10 cellular contexts compared by ENCODE assay signal in the genomic region with DNA sequence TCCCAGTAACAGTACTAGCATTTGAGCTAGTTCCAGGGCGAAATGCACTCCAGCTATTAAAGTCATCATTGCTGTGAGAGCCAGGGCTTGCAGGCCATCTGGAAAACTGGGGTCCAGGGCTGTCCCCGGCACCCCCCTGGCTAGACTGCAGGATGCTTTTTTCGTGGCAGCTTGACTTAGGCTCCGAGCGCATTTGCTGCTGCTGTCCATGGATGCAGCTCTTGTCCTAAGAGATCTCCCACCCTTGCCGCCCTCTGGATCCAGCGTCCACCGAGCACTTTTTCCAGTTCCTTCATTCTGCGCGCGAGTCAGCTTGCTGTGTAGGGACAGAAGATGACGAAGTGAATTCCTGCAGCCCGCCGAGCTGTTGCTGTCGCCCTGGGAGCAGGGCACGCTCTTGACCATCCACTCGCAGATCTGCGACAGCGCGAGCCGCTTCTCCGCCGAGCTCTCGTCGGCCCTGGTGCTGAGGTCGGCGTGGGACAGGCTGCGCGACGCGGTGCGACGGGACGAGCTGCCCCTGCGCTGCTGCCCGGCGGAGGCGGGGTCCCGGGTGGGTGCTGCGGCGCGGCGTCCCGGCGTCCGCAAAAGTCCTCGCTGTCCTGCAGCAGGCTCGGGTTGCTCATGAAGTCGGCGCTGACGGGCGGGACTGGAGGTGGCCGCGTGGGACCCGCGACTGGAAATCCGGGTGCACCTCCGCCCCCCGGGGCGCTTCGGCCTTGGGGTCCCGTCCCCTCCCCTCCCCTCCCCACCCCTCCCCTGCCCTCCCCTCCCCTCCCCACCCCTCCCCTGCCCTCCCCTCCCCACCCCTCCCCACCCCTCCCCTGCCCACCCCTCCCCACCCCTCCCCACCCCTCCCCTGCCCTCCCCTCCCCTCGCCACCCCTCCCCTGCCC. TPM values are rescaled to one million over a fixed set of nuclear protein-coding genes. Genes with fewer than 3 reads are reported as not detected.
A peak's percentile ranks its signal among the peaks of the same experiment; 100 is the strongest.
DNase-seq lines count a peak whose midpoint lies in the region; ATAC-seq and TF ChIP-seq lines count a peak whose summit lies in the region.
"Had no signal": no experiment of that assay in that cellular context is flagged by ENCODE, and none has a peak within 500 bp of the region (broad histone marks: within the 10 kb centered on the region; RNA-seq: fewer than 3 reads in every experiment).

No MANE protein-coding gene starts in this region.

- WGBS in heart right ventricle, 2 donors: 4% methylated on average over 50 to 61 of the region's 63 CpGs

- intact Hi-C loops in Right ventricle myocardium inferior (cut with DNase I) (no loop called here), heart right ventricle (cut with DNase I) (no loop called here)

- H3K4me1 ChIP-seq in heart right ventricle: peaks cover 0 to 5% (median 0%) of the 10 kb centered on the region in 9 donors
- H3K4me1 ChIP-seq: left lung had no signal

- ATAC-seq in Right ventricle myocardium inferior: no peak
- ATAC-seq in heart right ventricle: no peak
- no peak for ATAC-seq in activated naive CD4-positive, alpha-beta T cell treated with anti-CD3 and anti-CD28 coated beads, Interleukin-2, amount 50 U/mL, for 72 hours

- no peaks in the 10 kb centered on the region for H3K9me3 ChIP-seq in heart right ventricle
- H3K9me3 ChIP-seq: left lung had no signal

- TF ChIP-seq CTCF in heart right ventricle (IDR thresholded peaks at IDR 0.05) (no peak), kidney epithelial cell (IDR thresholded peaks at IDR 0.05; ENCODE audit: insufficient read depth, low read length, poor library complexity, severe bottlenecking) (no peak), type B pancreatic cell (conservative IDR thresholded peaks at IDR 0.05) (no peak)

- H3K4me3 ChIP-seq in heart right ventricle (peak overlapping the region in 5 of 10 donors; percentile 0 to 32 (median 16)), kidney epithelial cell (ENCODE audit: low read depth, low read length) (peak overlapping the region; percentile 24)
- H3K4me3 ChIP-seq: left lung had no signal

- DNase-seq in Right ventricle myocardium inferior (ENCODE audit: missing footprints) (peak; percentile 50), heart right ventricle (no peak), kidney epithelial cell (ENCODE audit: low read depth) (no peak), type B pancreatic cell (ENCODE audit: extremely low spot score, unreplicated experiment) (peak; percentile 66), substantia nigra (lab: John Stamatoyannopoulos, UW) (no peak), occipital lobe (lab: John Stamatoyannopoulos, UW) (no peak), C1 segment of cervical spinal cord (lab: John Stamatoyannopoulos, UW) (no peak)
- DNase-seq in activated naive CD4-positive, alpha-beta T cell treated with anti-CD3 and anti-CD28 coated beads, Interleukin-2, amount 50 U/mL, for 72 hours (ENCODE audit: low spot score in 2 of 2): peak; percentile 22 to 48
- DNase-seq: left lung, SHP77 treated with DMSO at 0.1 percent for 48 hours had no signal

- peaks cover 37% of the 10 kb centered on the region for H3K27me3 Mint-ChIP-seq in type B pancreatic cell

- no peaks in the 10 kb centered on the region for H3K9me3 Mint-ChIP-seq in activated naive CD4-positive, alpha-beta T cell treated with anti-CD3 and anti-CD28 coated beads, Interleukin-2, amount 50 U/mL, for 72 hours
- H3K9me3 Mint-ChIP-seq in type B pancreatic cell: no peaks in the 10 kb centered on the region

- H3K27me3 ChIP-seq in heart right ventricle: peaks cover 0 to 36% (median 31%) of the 10 kb centered on the region in 7 donors
- H3K27me3 ChIP-seq in kidney epithelial cell (ENCODE audit: control insufficient read depth, insufficient read depth, low read length): peaks cover 16% of the 10 kb centered on the region

- no peak overlapping the region for H3K27ac Mint-ChIP-seq in activated naive CD4-positive, alpha-beta T cell treated with anti-CD3 and anti-CD28 coated beads, Interleukin-2, amount 50 U/mL, for 72 hours
- no peak overlapping the region for H3K27ac Mint-ChIP-seq in type B pancreatic cell

- H3K36me3 ChIP-seq in heart right ventricle: no peaks in the 10 kb centered on the region
- H3K36me3 ChIP-seq in kidney epithelial cell (ENCODE audit: control insufficient read depth, insufficient read depth, low read length): no peaks in the 10 kb centered on the region
- H3K36me3 ChIP-seq: left lung had no signal

- no peak overlapping the region for H3K27ac ChIP-seq in heart right ventricle
- no peak overlapping the region for H3K27ac ChIP-seq in substantia nigra (ENCODE audit: low read depth, low read length, poor library complexity, severe bottlenecking)
- H3K27ac ChIP-seq: left lung had no signal

- H3K4me3 Mint-ChIP-seq in type B pancreatic cell: peak overlapping the region; percentile 71

- H3K36me3 Mint-ChIP-seq in activated naive CD4-positive, alpha-beta T cell treated with anti-CD3 and anti-CD28 coated beads, Interleukin-2, amount 50 U/mL, for 72 hours: peaks cover 0 to 10% of the 10 kb centered on the region in 2 donors
- H3K36me3 Mint-ChIP-seq in type B pancreatic cell: peaks cover 4% of the 10 kb centered on the region

- peaks cover 13% of the 10 kb centered on the region for H3K4me1 Mint-ChIP-seq in type B pancreatic cell (ENCODE audit: unreplicated experiment)

RNA-seq across cellular contexts. Expression of gene OR2V1, which starts 30.6 kb away (rescaled TPM):
- not detected for total RNA-seq in Right ventricle myocardium inferior
- not detected for total RNA-seq in heart right ventricle
- polyA plus RNA-seq in heart right ventricle: not detected
- not detected for total RNA-seq in activated naive CD4-positive, alpha-beta T cell treated with anti-CD3 and anti-CD28 coated beads, Interleukin-2, amount 50 U/mL, for 72 hours
- not detected in 2 replicates for total RNA-seq in kidney epithelial cell
- not detected in 2 replicates for total RNA-seq in type B pancreatic cell (ENCODE audit: low replicate concordance)
- not detected for total RNA-seq in occipital lobe
- total RNA-seq: left lung had no signal

RNA-seq across cellular contexts. Expression of gene OR2V2, which starts 47.0 kb away (rescaled TPM):
- total RNA-seq in Right ventricle myocardium inferior: not detected
- not detected for total RNA-seq in heart right ventricle
- not detected for polyA plus RNA-seq in heart right ventricle
- not detected for total RNA-seq in activated naive CD4-positive, alpha-beta T cell treated with anti-CD3 and anti-CD28 coated beads, Interleukin-2, amount 50 U/mL, for 72 hours
- total RNA-seq in kidney epithelial cell: not detected in 2 replicates
- not detected in 2 replicates for total RNA-seq in type B pancreatic cell (ENCODE audit: low replicate concordance)
- not detected for total RNA-seq in occipital lobe
- total RNA-seq: left lung had no signal

Comparison
In these comparisons a context has a peak if more than half of its experiments do, and no peak if none do; other contexts are left out.
1. DNase-seq: peak in Right ventricle myocardium inferior (single experiment), activated naive CD4-positive, alpha-beta T cell treated with anti-CD3 and anti-CD28 coated beads, Interleukin-2, amount 50 U/mL, for 72 hours (2 of 2) and type B pancreatic cell (single experiment); none in heart right ventricle (0 of 2), kidney epithelial cell (single experiment), substantia nigra (0 of 49), occipital lobe (single experiment) and C1 segment of cervical spinal cord (0 of 14).